1 cellular context compared by ENCODE assay signal in the genomic region with DNA sequence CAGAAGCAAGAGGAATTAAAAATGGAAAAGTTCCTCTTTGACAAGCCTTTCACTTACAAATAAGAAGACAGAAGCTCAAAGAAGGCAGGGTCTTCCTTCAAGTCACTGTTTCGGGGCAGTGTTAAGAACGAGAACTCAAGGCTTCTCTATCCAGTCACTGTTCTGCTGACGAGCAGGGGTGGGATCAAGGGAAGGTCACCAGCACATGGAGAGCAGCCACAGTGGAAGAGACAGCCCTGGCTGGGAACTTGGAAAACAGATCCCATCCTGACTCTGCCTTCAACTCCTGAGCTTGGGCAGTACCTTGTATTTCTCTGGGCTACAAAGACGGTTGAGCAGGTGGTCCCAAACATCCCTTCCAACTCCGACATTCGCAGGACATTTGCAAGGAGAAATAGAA.
TF ChIP-seq lines count a peak whose summit lies in the region.

No MANE protein-coding gene starts in this region.

TF ChIP-seq in GM23338, 12 proteins besides CTCF, POLR2A, EP300 and RAD21 (continued from another document):
- TF ChIP-seq, protein P1, sequence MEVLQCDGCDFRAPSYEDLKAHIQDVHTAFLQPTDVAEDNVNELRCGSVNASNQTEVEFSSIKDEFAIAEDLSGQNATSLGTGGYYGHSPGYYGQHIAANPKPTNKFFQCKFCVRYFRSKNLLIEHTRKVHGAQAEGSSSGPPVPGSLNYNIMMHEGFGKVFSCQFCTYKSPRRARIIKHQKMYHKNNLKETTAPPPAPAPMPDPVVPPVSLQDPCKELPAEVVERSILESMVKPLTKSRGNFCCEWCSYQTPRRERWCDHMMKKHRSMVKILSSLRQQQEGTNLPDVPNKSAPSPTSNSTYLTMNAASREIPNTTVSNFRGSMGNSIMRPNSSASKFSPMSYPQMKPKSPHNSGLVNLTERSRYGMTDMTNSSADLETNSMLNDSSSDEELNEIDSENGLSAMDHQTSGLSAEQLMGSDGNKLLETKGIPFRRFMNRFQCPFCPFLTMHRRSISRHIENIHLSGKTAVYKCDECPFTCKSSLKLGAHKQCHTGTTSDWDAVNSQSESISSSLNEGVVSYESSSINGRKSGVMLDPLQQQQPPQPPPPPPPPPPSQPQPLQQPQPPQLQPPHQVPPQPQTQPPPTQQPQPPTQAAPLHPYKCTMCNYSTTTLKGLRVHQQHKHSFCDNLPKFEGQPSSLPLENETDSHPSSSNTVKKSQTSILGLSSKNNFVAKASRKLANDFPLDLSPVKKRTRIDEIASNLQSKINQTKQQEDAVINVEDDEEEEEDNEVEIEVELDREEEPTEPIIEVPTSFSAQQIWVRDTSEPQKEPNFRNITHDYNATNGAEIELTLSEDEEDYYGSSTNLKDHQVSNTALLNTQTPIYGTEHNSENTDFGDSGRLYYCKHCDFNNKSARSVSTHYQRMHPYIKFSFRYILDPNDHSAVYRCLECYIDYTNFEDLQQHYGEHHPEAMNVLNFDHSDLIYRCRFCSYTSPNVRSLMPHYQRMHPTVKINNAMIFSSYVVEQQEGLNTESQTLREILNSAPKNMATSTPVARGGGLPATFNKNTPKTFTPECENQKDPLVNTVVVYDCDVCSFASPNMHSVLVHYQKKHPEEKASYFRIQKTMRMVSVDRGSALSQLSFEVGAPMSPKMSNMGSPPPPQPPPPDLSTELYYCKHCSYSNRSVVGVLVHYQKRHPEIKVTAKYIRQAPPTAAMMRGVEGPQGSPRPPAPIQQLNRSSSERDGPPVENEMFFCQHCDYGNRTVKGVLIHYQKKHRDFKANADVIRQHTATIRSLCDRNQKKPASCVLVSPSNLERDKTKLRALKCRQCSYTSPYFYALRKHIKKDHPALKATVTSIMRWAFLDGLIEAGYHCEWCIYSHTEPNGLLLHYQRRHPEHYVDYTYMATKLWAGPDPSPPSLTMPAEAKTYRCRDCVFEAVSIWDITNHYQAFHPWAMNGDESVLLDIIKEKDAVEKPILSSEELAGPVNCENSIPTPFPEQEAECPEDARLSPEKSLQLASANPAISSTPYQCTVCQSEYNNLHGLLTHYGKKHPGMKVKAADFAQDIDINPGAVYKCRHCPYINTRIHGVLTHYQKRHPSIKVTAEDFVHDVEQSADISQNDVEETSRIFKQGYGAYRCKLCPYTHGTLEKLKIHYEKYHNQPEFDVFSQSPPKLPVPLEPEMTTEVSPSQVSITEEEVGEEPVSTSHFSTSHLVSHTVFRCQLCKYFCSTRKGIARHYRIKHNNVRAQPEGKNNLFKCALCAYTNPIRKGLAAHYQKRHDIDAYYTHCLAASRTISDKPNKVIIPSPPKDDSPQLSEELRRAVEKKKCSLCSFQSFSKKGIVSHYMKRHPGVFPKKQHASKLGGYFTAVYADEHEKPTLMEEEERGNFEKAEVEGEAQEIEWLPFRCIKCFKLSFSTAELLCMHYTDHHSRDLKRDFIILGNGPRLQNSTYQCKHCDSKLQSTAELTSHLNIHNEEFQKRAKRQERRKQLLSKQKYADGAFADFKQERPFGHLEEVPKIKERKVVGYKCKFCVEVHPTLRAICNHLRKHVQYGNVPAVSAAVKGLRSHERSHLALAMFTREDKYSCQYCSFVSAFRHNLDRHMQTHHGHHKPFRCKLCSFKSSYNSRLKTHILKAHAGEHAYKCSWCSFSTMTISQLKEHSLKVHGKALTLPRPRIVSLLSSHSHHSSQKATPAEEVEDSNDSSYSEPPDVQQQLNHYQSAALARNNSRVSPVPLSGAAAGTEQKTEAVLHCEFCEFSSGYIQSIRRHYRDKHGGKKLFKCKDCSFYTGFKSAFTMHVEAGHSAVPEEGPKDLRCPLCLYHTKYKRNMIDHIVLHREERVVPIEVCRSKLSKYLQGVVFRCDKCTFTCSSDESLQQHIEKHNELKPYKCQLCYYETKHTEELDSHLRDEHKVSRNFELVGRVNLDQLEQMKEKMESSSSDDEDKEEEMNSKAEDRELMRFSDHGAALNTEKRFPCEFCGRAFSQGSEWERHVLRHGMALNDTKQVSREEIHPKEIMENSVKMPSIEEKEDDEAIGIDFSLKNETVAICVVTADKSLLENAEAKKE (CRISPR knock-in tag; IDR thresholded peaks at IDR 0.05) = no peak
- TF ChIP-seq, protein P2, sequence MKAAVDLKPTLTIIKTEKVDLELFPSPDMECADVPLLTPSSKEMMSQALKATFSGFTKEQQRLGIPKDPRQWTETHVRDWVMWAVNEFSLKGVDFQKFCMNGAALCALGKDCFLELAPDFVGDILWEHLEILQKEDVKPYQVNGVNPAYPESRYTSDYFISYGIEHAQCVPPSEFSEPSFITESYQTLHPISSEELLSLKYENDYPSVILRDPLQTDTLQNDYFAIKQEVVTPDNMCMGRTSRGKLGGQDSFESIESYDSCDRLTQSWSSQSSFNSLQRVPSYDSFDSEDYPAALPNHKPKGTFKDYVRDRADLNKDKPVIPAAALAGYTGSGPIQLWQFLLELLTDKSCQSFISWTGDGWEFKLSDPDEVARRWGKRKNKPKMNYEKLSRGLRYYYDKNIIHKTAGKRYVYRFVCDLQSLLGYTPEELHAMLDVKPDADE (IDR thresholded peaks at IDR 0.05) = no peak
- TF ChIP-seq CREB1 (CRISPR knock-in tag; IDR thresholded peaks at IDR 0.05; ENCODE audit: low read depth) = no peak
- no peak for TF ChIP-seq NANOG (IDR thresholded peaks at IDR 0.05; ENCODE audit: borderline replicate concordance)
- TF ChIP-seq ZNF331 (CRISPR knock-in tag; IDR thresholded peaks at IDR 0.05; ENCODE audit: low read depth) = no peak
- no peak for TF ChIP-seq EZH2phosphoT487 (IDR thresholded peaks at IDR 0.05; ENCODE audit: unreplicated experiment)
